Comparison of ENCODE assay signal across 29 cellular contexts in the genomic region with DNA sequence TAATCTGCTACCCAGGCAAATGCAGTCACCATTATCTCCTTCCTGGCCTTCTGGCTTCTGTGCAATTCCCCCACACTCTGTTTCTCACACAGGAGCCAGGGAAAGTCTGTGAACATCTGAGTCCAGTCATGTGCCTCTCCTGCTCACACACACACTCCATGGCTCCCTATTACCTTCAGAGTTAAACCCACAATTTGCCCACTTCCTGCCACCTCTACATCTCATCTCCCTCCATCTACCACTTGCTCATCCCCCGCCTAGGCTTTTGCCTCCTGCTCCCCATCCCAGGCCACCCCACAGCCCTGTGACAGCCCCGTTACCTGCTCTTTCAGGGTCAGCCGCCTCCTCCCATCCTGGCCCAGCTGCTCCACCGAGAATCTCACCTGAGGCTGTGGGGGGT. TPM values are rescaled to one million over a fixed set of nuclear protein-coding genes. Genes with fewer than 3 reads are reported as not detected.
DNase-seq lines count a peak whose midpoint lies in the region; ATAC-seq and TF ChIP-seq lines count a peak whose summit lies in the region.
"Had no signal": no experiment of that assay in that cellular context is flagged by ENCODE, and none has a peak within 500 bp of the region (broad histone marks: within the 10 kb centered on the region; RNA-seq: fewer than 3 reads in every experiment).

No MANE protein-coding gene starts in this region.

- no peaks in the 10 kb centered on the region for H3K27me3 Mint-ChIP-seq in activated CD4-positive, alpha-beta T cell treated with anti-CD3 and anti-CD28 coated beads, Interleukin-2, amount 10 ng/mL, durations not matched to agents 7 days and 5 days
- no peaks in the 10 kb centered on the region for H3K27me3 Mint-ChIP-seq in activated T-helper 2 cell treated with anti-CD3 and anti-CD28 coated beads, Interferon-gamma antibody, Interleukin-2, Interleukin-4, amounts not matched to agents 10 μg/mL and 5 μg/mL and 100 μg/mL, durations not matched to agents 14 hours and 24 hours and 36 hours (ENCODE audit: low read depth)
- H3K27me3 Mint-ChIP-seq in natural killer cell (ENCODE audit: low read depth in 2 of 2) = no peaks in the 10 kb centered on the region
- H3K27me3 Mint-ChIP-seq: memory B cell had no signal

- POLR2A ChIA-PET in activated CD4-positive, alpha-beta T cell treated with anti-CD3 and anti-CD28 coated beads, Interleukin-2, amount 10 ng/mL, durations not matched to agents 7 days and 5 days (lab: Charles Lee) = no interaction called here

- TF ChIP-seq CTCF in natural killer cell (IDR thresholded peaks at IDR 0.05) = no peak

- intact Hi-C loops in activated T-helper 2 cell treated with anti-CD3 and anti-CD28 coated beads, Interferon-gamma antibody, Interleukin-2, Interleukin-4, amounts not matched to agents 10 μg/mL and 5 μg/mL and 100 μg/mL, durations not matched to agents 14 hours and 24 hours and 36 hours (cut with micrococcal nuclease) = no loop called here
- intact Hi-C loops in natural killer cell (cut with micrococcal nuclease) = no loop called here

- CTCF ChIA-PET in activated CD4-positive, alpha-beta T cell treated with anti-CD3 and anti-CD28 coated beads, Interleukin-2, amount 10 ng/mL, durations not matched to agents 7 days and 5 days (lab: Charles Lee) = no interaction called here

- peak overlapping the region; percentile 83 for H3K27ac Mint-ChIP-seq in activated CD4-positive, alpha-beta T cell treated with anti-CD3 and anti-CD28 coated beads, Interleukin-2, amount 10 ng/mL, durations not matched to agents 7 days and 5 days
- peak overlapping the region; percentile 40 for H3K27ac Mint-ChIP-seq in activated T-helper 2 cell treated with anti-CD3 and anti-CD28 coated beads, Interferon-gamma antibody, Interleukin-2, Interleukin-4, amounts not matched to agents 10 μg/mL and 5 μg/mL and 100 μg/mL, durations not matched to agents 14 hours and 24 hours and 36 hours
- peak overlapping the region; percentile 69 to 76 for H3K27ac Mint-ChIP-seq in natural killer cell
- H3K27ac Mint-ChIP-seq: memory B cell, nephron, WTC11 had no signal

- H3K9me3 Mint-ChIP-seq in activated CD4-positive, alpha-beta T cell treated with anti-CD3 and anti-CD28 coated beads, Interleukin-2, amount 10 ng/mL, durations not matched to agents 7 days and 5 days = no peaks in the 10 kb centered on the region
- no peaks in the 10 kb centered on the region for H3K9me3 Mint-ChIP-seq in activated T-helper 2 cell treated with anti-CD3 and anti-CD28 coated beads, Interferon-gamma antibody, Interleukin-2, Interleukin-4, amounts not matched to agents 10 μg/mL and 5 μg/mL and 100 μg/mL, durations not matched to agents 14 hours and 24 hours and 36 hours
- no peaks in the 10 kb centered on the region for H3K9me3 Mint-ChIP-seq in natural killer cell
- H3K9me3 Mint-ChIP-seq: memory B cell, nephron, WTC11 had no signal

- no peaks in the 10 kb centered on the region; the same call in 1 of the 2 replicates for H3K27me3 ChIP-seq in H7 (ENCODE audit: control insufficient read depth, insufficient read depth, low read length)
- H3K27me3 ChIP-seq: BE2C, breast epithelium, colonic mucosa, foreskin keratinocyte had no signal

- H3K36me3 Mint-ChIP-seq in activated CD4-positive, alpha-beta T cell treated with anti-CD3 and anti-CD28 coated beads, Interleukin-2, amount 10 ng/mL, durations not matched to agents 7 days and 5 days (ENCODE audit: low read depth) = peaks cover 61% of the 10 kb centered on the region
- H3K36me3 Mint-ChIP-seq in activated T-helper 2 cell treated with anti-CD3 and anti-CD28 coated beads, Interferon-gamma antibody, Interleukin-2, Interleukin-4, amounts not matched to agents 10 μg/mL and 5 μg/mL and 100 μg/mL, durations not matched to agents 14 hours and 24 hours and 36 hours (ENCODE audit: low read depth) = peaks cover 53% of the 10 kb centered on the region
- H3K36me3 Mint-ChIP-seq in natural killer cell = peaks cover 9% of the 10 kb centered on the region
- H3K36me3 Mint-ChIP-seq: WTC11 had no signal

- H3K4me1 Mint-ChIP-seq in activated CD4-positive, alpha-beta T cell treated with anti-CD3 and anti-CD28 coated beads, Interleukin-2, amount 10 ng/mL, durations not matched to agents 7 days and 5 days = peaks cover 16% of the 10 kb centered on the region
- peaks cover 8% of the 10 kb centered on the region for H3K4me1 Mint-ChIP-seq in activated T-helper 2 cell treated with anti-CD3 and anti-CD28 coated beads, Interferon-gamma antibody, Interleukin-2, Interleukin-4, amounts not matched to agents 10 μg/mL and 5 μg/mL and 100 μg/mL, durations not matched to agents 14 hours and 24 hours and 36 hours (ENCODE audit: low read depth)
- peaks cover 10 to 12% of the 10 kb centered on the region in 2 donors for H3K4me1 Mint-ChIP-seq in natural killer cell
- H3K4me1 Mint-ChIP-seq: memory B cell, nephron, WTC11 had no signal

- H3K36me3 ChIP-seq in H7 (replicated peaks; ENCODE audit: control insufficient read depth, insufficient read depth, low read length) = no peaks in the 10 kb centered on the region
- H3K36me3 ChIP-seq: BE2C, breast epithelium, colonic mucosa had no signal

- no peak overlapping the region for H3K4me3 Mint-ChIP-seq in activated CD4-positive, alpha-beta T cell treated with anti-CD3 and anti-CD28 coated beads, Interleukin-2, amount 10 ng/mL, durations not matched to agents 7 days and 5 days
- no peak overlapping the region for H3K4me3 Mint-ChIP-seq in activated T-helper 2 cell treated with anti-CD3 and anti-CD28 coated beads, Interferon-gamma antibody, Interleukin-2, Interleukin-4, amounts not matched to agents 10 μg/mL and 5 μg/mL and 100 μg/mL, durations not matched to agents 14 hours and 24 hours and 36 hours (ENCODE audit: low read depth)
- H3K4me3 Mint-ChIP-seq in natural killer cell = no peak overlapping the region
- H3K4me3 Mint-ChIP-seq: memory B cell, nephron, WTC11 had no signal

- DNase-seq in activated CD4-positive, alpha-beta T cell treated with anti-CD3 and anti-CD28 coated beads, Interleukin-2, amount 10 ng/mL, durations not matched to agents 7 days and 5 days = no peak
- no peak for DNase-seq in activated CD4-positive, alpha-beta T cell treated with anti-CD3 and anti-CD28 coated beads for 1 hour
- DNase-seq in H7 = peak; percentile 29
- no peak for DNase-seq in activated T-helper 2 cell treated with anti-CD3 and anti-CD28 coated beads, Interferon-gamma antibody, Interleukin-2, Interleukin-4, amounts not matched to agents 10 μg/mL and 5 μg/mL and 100 μg/mL, durations not matched to agents 14 hours and 24 hours and 36 hours (ENCODE audit: low spot score)
- DNase-seq in natural killer cell = no peak
- no peak for DNase-seq in RPMI8226
- DNase-seq in midbrain (lab: John Stamatoyannopoulos, UW) = no peak
- no peak for DNase-seq in DMS53 (lab: John Stamatoyannopoulos, UW)
- DNase-seq: activated effector memory CD4-positive, alpha-beta T cell treated with Interleukin-2 at 50 U/mL for 16 hours; amniotic stem cell; BE2C; Calu3; colonic mucosa; effector memory CD4-positive, alpha-beta T cell; foreskin keratinocyte; heart right ventricle; NCI-H1048; NCI-H1930; NCI-H82; T1000 had no signal

- no peak for ATAC-seq in natural killer cell
- ATAC-seq: A549, foreskin keratinocyte, heart right ventricle, SK-N-SH treated with all-trans-retinoic acid at 6 μM for 48 hours, WTC11 had no signal

- no peak overlapping the region for H3K4me3 ChIP-seq in H7 (ENCODE audit: insufficient read depth, low read depth, low read length)
- H3K4me3 ChIP-seq: A549, breast epithelium, colonic mucosa, heart right ventricle, skin epidermis had no signal

RNA-seq across cellular contexts. Expression of a gene that starts 13.5 kb away (rescaled TPM):
- 10 to 100 TPM; 81.8 to 86.8 TPM for total RNA-seq in activated CD4-positive, alpha-beta T cell treated with anti-CD3 and anti-CD28 coated beads, Interleukin-2, amount 10 ng/mL, durations not matched to agents 7 days and 5 days
- total RNA-seq in H7 (2014; rRNA removed; shearing (Covaris generic)) = not detected in 2 replicates
- total RNA-seq in activated T-helper 2 cell treated with anti-CD3 and anti-CD28 coated beads, Interferon-gamma antibody, Interleukin-2, Interleukin-4, amounts not matched to agents 10 μg/mL and 5 μg/mL and 100 μg/mL, durations not matched to agents 14 hours and 24 hours and 36 hours = 41.4 and 43.3 TPM in 2 replicates
- total RNA-seq in natural killer cell = 100 to 1,000 TPM in 1 of 3 donors, 10 to 100 TPM in 2; 90.1 to 105 (median 95.7) TPM
- total RNA-seq: Calu3, renal cortical epithelial cell, temporal lobe, WTC11 had no signal

RNA-seq across cellular contexts. Expression of a gene that starts 24.4 kb away (rescaled TPM):
- total RNA-seq in activated CD4-positive, alpha-beta T cell treated with anti-CD3 and anti-CD28 coated beads, Interleukin-2, amount 10 ng/mL, durations not matched to agents 7 days and 5 days = 10 to 100 TPM; 31.0 to 35.8 TPM
- total RNA-seq in H7 (2014; rRNA removed; shearing (Covaris generic)) = 2.4 and 4.0 TPM in 2 replicates
- total RNA-seq in activated T-helper 2 cell treated with anti-CD3 and anti-CD28 coated beads, Interferon-gamma antibody, Interleukin-2, Interleukin-4, amounts not matched to agents 10 μg/mL and 5 μg/mL and 100 μg/mL, durations not matched to agents 14 hours and 24 hours and 36 hours = 16.6 and 17.2 TPM in 2 replicates
- total RNA-seq in natural killer cell = 100 to 1,000 TPM in 2 of 3 donors, 10 to 100 TPM in 1; 84.5 to 101 (median 101) TPM

Comparison
In these comparisons a context has a peak if more than half of its experiments do, and no peak if none do; other contexts are left out.
1. RNA of a gene that starts 13.5 kb away (total RNA-seq): 90.1 to 105 TPM in natural killer cell, 81.8 to 86.8 TPM in activated CD4-positive, alpha-beta T cell treated with anti-CD3 and anti-CD28 coated beads, Interleukin-2, amount 10 ng/mL, durations not matched to agents 7 days and 5 days and 41.4 to 43.3 TPM in activated T-helper 2 cell treated with anti-CD3 and anti-CD28 coated beads, Interferon-gamma antibody, Interleukin-2, Interleukin-4, amounts not matched to agents 10 μg/mL and 5 μg/mL and 100 μg/mL, durations not matched to agents 14 hours and 24 hours and 36 hours; not detected in H7; every median in the first group is over 10 times any median in the second.
2. Peak in every context shown above with its lines, with median percentiles within 50 percentile points of each other: H3K27ac Mint-ChIP-seq.